ENCODE assay signal across 28 cellular contexts in the genomic region with DNA sequence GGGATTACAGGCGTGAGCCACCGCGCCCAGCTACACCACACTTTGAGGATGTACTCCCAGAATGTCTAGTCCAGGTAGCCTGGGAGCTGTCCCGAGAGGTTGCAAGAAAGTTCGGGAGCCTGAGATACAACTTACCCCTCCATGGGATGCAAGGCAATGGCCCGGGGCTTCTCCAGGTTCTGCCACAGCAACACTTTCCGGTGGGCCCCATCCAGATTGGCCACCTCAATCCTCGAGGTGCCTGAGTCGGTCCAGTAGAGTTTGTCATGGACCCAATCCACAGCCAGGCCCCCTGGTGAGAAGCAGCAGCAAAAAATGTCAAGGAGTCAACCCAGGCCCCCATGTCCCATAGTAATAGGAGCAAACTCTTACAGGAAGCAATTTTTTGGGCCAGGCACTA.
"Had no signal": no experiment of that assay in that cellular context is flagged by ENCODE, and none has a peak within 500 bp of the region (broad histone marks: within the 10 kb centered on the region; RNA-seq: fewer than 3 reads in every experiment).

No MANE protein-coding gene starts in this region.

- H3K4me1 ChIP-seq: transverse colon, upper lobe of right lung, uterus, vagina had no signal

- H3K27me3 ChIP-seq: stomach, suprapubic skin, testis, thyroid gland, tibial artery, tibial nerve, transverse colon, upper lobe of left lung, upper lobe of right lung, uterus, vagina had no signal

- H3K27me3 Mint-ChIP-seq: stimulated activated naive CD8-positive, alpha-beta T cell treated with anti-CD3 and anti-CD28 coated beads, Interleukin-15, Interleukin-2, amounts not matched to agents 100 ng/mL and 50 ng/mL, for 24 hours; type B pancreatic cell had no signal

- DNase-seq: stimulated activated CD4-positive, alpha-beta T cell treated with anti-CD3 and anti-CD28 coated beads, Interleukin-2, amount 100 ng/mL, for 48 hours; stimulated activated CD4-positive, alpha-beta T cell treated with anti-CD3 and anti-CD28 coated beads, Interleukin-4, amount 100 ng/mL, for 1 hour; stimulated activated CD4-positive, alpha-beta T cell treated with anti-CD3 and anti-CD28 coated beads, Interleukin-4, amount 100 ng/mL, for 24 hours; stimulated activated CD4-positive, alpha-beta T cell treated with anti-CD3 and anti-CD28 coated beads, Interleukin-4, amount 100 ng/mL, for 4 hours; stimulated activated CD8-positive, alpha-beta memory T cell treated with anti-CD3 and anti-CD28 coated beads, Interleukin-4, amount 100 ng/mL, for 48 hours; stimulated activated naive B cell treated with anti-CD40 and anti-IgM and Interleukin-4, amounts not matched to agents 10 μg/mL and 1 μg/mL and 100 μg/mL, for 72 hours; stimulated activated naive CD4-positive, alpha-beta T cell; stimulated activated naive CD4-positive, alpha-beta T cell treated with Interleukin-2 at 50 U/mL for 16 hours; stimulated activated naive CD8-positive, alpha-beta T cell treated with anti-CD3 and anti-CD28 coated beads, Interleukin-15, amount 100 ng/mL, for 72 hours; stimulated activated naive CD8-positive, alpha-beta T cell treated with anti-CD3 and anti-CD28 coated beads, Interleukin-15, Interleukin-2, amounts not matched to agents 100 U/mL and 50 U/mL, for 24 hours; stomach; substantia nigra; testis; thyroid gland; tibial artery; transverse colon; trophoblast cell; upper lobe of left lung; upper lobe of right lung; uterus had no signal

- H3K4me1 Mint-ChIP-seq: stimulated activated effector memory CD8-positive, alpha-beta T cell treated with anti-CD3 and anti-CD28 coated beads, Interleukin-12 subunit alpha, Interleukin-12 subunit beta, amount 100 ng/mL, for 72 hours; stimulated activated naive CD8-positive, alpha-beta T cell treated with anti-CD3 and anti-CD28 coated beads, Interleukin-15, amount 100 ng/mL, for 72 hours had no signal

- H3K4me3 ChIP-seq: stomach, suprapubic skin, testis, thoracic aorta, thyroid gland, tibial artery, tibial nerve, transverse colon, upper lobe of left lung, upper lobe of right lung, uterus, vagina had no signal

- H3K9me3 Mint-ChIP-seq: stimulated activated effector memory CD8-positive, alpha-beta T cell treated with anti-CD3 and anti-CD28 coated beads, Interleukin-12 subunit alpha, Interleukin-12 subunit beta, amount 100 ng/mL, for 72 hours; stimulated activated memory B cell treated with anti-CD40 and anti-IgM and Interleukin-4, amounts not matched to agents 10 μg/mL and 1 μg/mL and 100 μg/mL, for 72 hours; stimulated activated naive B cell treated with anti-CD40 and anti-IgM and Interleukin-4, amounts not matched to agents 10 μg/mL and 1 μg/mL and 100 μg/mL, for 72 hours; stimulated activated naive CD8-positive, alpha-beta T cell treated with anti-CD3 and anti-CD28 coated beads, Interleukin-15, amount 100 ng/mL, for 72 hours; stimulated activated naive CD8-positive, alpha-beta T cell treated with anti-CD3 and anti-CD28 coated beads, Interleukin-15, Interleukin-2, amounts not matched to agents 100 ng/mL and 50 ng/mL, for 24 hours; type B pancreatic cell had no signal

- H3K9me3 ChIP-seq: stomach, suprapubic skin, testis, thoracic aorta, thyroid gland, tibial artery, tibial nerve, transverse colon, upper lobe of left lung, upper lobe of right lung, uterus, vagina had no signal

- H3K4me3 Mint-ChIP-seq: stimulated activated effector memory CD8-positive, alpha-beta T cell treated with anti-CD3 and anti-CD28 coated beads, Interleukin-12 subunit alpha, Interleukin-12 subunit beta, amount 100 ng/mL, for 72 hours; stimulated activated memory B cell treated with anti-CD40 and anti-IgM and Interleukin-4, amounts not matched to agents 10 μg/mL and 1 μg/mL and 100 μg/mL, for 72 hours; stimulated activated naive B cell treated with anti-CD40 and anti-IgM and Interleukin-4, amounts not matched to agents 10 μg/mL and 1 μg/mL and 100 μg/mL, for 72 hours; stimulated activated naive CD8-positive, alpha-beta T cell treated with anti-CD3 and anti-CD28 coated beads, Interleukin-15, amount 100 ng/mL, for 72 hours; stimulated activated naive CD8-positive, alpha-beta T cell treated with anti-CD3 and anti-CD28 coated beads, Interleukin-15, Interleukin-2, amounts not matched to agents 100 ng/mL and 50 ng/mL, for 24 hours; type B pancreatic cell had no signal

- H3K27ac Mint-ChIP-seq: stimulated activated effector memory CD8-positive, alpha-beta T cell treated with anti-CD3 and anti-CD28 coated beads, Interleukin-12 subunit alpha, Interleukin-12 subunit beta, amount 100 ng/mL, for 72 hours; stimulated activated memory B cell treated with anti-CD40 and anti-IgM and Interleukin-4, amounts not matched to agents 10 μg/mL and 1 μg/mL and 100 μg/mL, for 72 hours; stimulated activated naive B cell treated with anti-CD40 and anti-IgM and Interleukin-4, amounts not matched to agents 10 μg/mL and 1 μg/mL and 100 μg/mL, for 72 hours; stimulated activated naive CD8-positive, alpha-beta T cell treated with anti-CD3 and anti-CD28 coated beads, Interleukin-15, amount 100 ng/mL, for 72 hours; stimulated activated naive CD8-positive, alpha-beta T cell treated with anti-CD3 and anti-CD28 coated beads, Interleukin-15, Interleukin-2, amounts not matched to agents 100 ng/mL and 50 ng/mL, for 24 hours; type B pancreatic cell had no signal

- H3K36me3 Mint-ChIP-seq: stimulated activated effector memory CD8-positive, alpha-beta T cell treated with anti-CD3 and anti-CD28 coated beads, Interleukin-12 subunit alpha, Interleukin-12 subunit beta, amount 100 ng/mL, for 72 hours; stimulated activated memory B cell treated with anti-CD40 and anti-IgM and Interleukin-4, amounts not matched to agents 10 μg/mL and 1 μg/mL and 100 μg/mL, for 72 hours; stimulated activated naive B cell treated with anti-CD40 and anti-IgM and Interleukin-4, amounts not matched to agents 10 μg/mL and 1 μg/mL and 100 μg/mL, for 72 hours had no signal

- H3K36me3 ChIP-seq: thoracic aorta, thyroid gland, upper lobe of right lung, uterus had no signal
